29 cellular contexts compared by ENCODE assay signal in genomic region chr1:168583571-168583970, GRCh38. TPM values are rescaled to one million over a fixed set of nuclear protein-coding genes. Genes with fewer than 3 reads are reported as not detected.
A peak's percentile ranks its signal among the peaks of the same experiment; 100 is the strongest.
DNase-seq lines count a peak whose midpoint lies in the region; ATAC-seq and TF ChIP-seq lines count a peak whose summit lies in the region.
"Had no signal": no experiment of that assay in that cellular context is flagged by ENCODE, and none has a peak within 500 bp of the region (broad histone marks: within the 10 kb centered on the region; RNA-seq: fewer than 3 reads in every experiment).

No MANE protein-coding gene starts in this region.

- TF ChIP-seq POLR2A in sigmoid colon (IDR thresholded peaks at IDR 0.05): no peak

- H2BK120ac ChIP-seq in trophoblast cell (ENCODE audit: insufficient read depth, low read length, poor library complexity): no peak overlapping the region

- H3K27ac ChIP-seq in mammary epithelial cell (ENCODE audit: insufficient read depth, low read depth, low read length) (no peak overlapping the region), trophoblast cell (ENCODE audit: low read depth, low read length) (no peak overlapping the region), sigmoid colon (no peak overlapping the region)
- H3K27ac ChIP-seq: adrenal gland, cardiac muscle cell, coronary artery, left lung, PC-9, right lobe of liver, tibial artery had no signal

- no peaks in the 10 kb centered on the region for H4K20me1 ChIP-seq in mammary epithelial cell (ENCODE audit: insufficient read depth, low read length)

- TF ChIP-seq EP300 in Ishikawa (IDR thresholded peaks at IDR 0.05; ENCODE audit: borderline replicate concordance) (peak; percentile 76), sigmoid colon (IDR thresholded peaks at IDR 0.05) (no peak)

- no peak overlapping the region for H3K14ac ChIP-seq in trophoblast cell (ENCODE audit: low read length)

- WGBS in mammary epithelial cell (ENCODE audit: low coverage, missing lambda C conversion rate): 62% methylated on average over 6 of the region's 6 CpGs
- no CpG with 5 or more reads among the region's 6 CpGs for WGBS in trophoblast cell (ENCODE audit: extremely low coverage, insufficient coverage, insufficient read length)
- WGBS in sigmoid colon, 2 donors: 83 to 94% methylated on average over 6 of the region's 6 CpGs

- intact Hi-C loops in mammary epithelial cell (cut with micrococcal nuclease): no loop called here
- intact Hi-C loops in sigmoid colon (cut with DNase I): no loop called here

- no TSS peak for BruUV-seq in mammary epithelial cell (replicated peaks; lab: Mats Ljungman, UMichigan)

- H4K91ac ChIP-seq in trophoblast cell (ENCODE audit: low read depth, low read length): no peak overlapping the region

- TF ChIP-seq RAD21 in Ishikawa (IDR thresholded peaks at IDR 0.05; ENCODE audit: low read depth): no peak

- H3K4me1 ChIP-seq in mammary epithelial cell (ENCODE audit: insufficient read depth, low read length): peaks cover 8% of the 10 kb centered on the region
- H3K4me1 ChIP-seq in trophoblast cell (ENCODE audit: control insufficient read depth in 1 of 2, insufficient read depth in 2 of 2, low read length in 2 of 2): no peaks in the 10 kb centered on the region
- peaks cover 0 to 34% (median 19%) of the 10 kb centered on the region in 4 donors for H3K4me1 ChIP-seq in sigmoid colon
- H3K4me1 ChIP-seq: adrenal gland, left lung, right lobe of liver had no signal

- H2BK12ac ChIP-seq in trophoblast cell (ENCODE audit: low read length): no peak overlapping the region

- dilution Hi-C loops in mammary epithelial cell (cut with HindIII; ENCODE audit: low sequenced_read_pairs): no loop called here

- in situ Hi-C loops in mammary epithelial cell (cut with MboI; ENCODE audit: low sequenced_read_pairs in 2 of 2): loop anchor here in 1 of 2 donors (10.0 kb wide), 1 partner anchor 139 kb away; no protein-coding TSS in a partner anchor

- H4K12ac ChIP-seq in trophoblast cell (ENCODE audit: low read depth, low read length): no peak overlapping the region

- no peak overlapping the region for H3K23ac ChIP-seq in trophoblast cell (ENCODE audit: low read length)

- no peak for TF ChIP-seq CTCF in mammary epithelial cell (conservative IDR thresholded peaks at IDR 0.05 in 1 of 2, IDR thresholded peaks at IDR 0.05 in 1 of 2; ENCODE audit: extremely low read depth in 1 of 2, insufficient read depth in 1 of 2, low read depth in 1 of 2, low read length in 2 of 2)
- no peak for TF ChIP-seq CTCF in sigmoid colon (IDR thresholded peaks at IDR 0.05)

- H3K36me3 ChIP-seq in mammary epithelial cell (ENCODE audit: insufficient read depth, low read length) (no peaks in the 10 kb centered on the region), trophoblast cell (ENCODE audit: control insufficient read depth in 1 of 2, insufficient read depth in 2 of 2, low read length in 2 of 2) (no peaks in the 10 kb centered on the region), sigmoid colon (no peaks in the 10 kb centered on the region)
- H3K36me3 ChIP-seq: adrenal gland, cardiac muscle cell, left lung, right lobe of liver, tibial artery had no signal

- no peaks in the 10 kb centered on the region for H3K79me1 ChIP-seq in trophoblast cell (ENCODE audit: low read length)

- H3K4ac ChIP-seq in trophoblast cell (ENCODE audit: low read depth, low read length): no peak overlapping the region

- H3K9me3 ChIP-seq in mammary epithelial cell (replicated peaks; ENCODE audit: insufficient read depth, low read length): no peaks in the 10 kb centered on the region
- H3K9me3 ChIP-seq in trophoblast cell (ENCODE audit: insufficient read depth, low read depth, low read length): no peaks in the 10 kb centered on the region
- H3K9me3 ChIP-seq in sigmoid colon: no peaks in the 10 kb centered on the region
- H3K9me3 ChIP-seq: adrenal gland, left lung, right lobe of liver, tibial artery had no signal

- H3K27me3 ChIP-seq in mammary epithelial cell (ENCODE audit: insufficient read depth, low read length) (no peaks in the 10 kb centered on the region), trophoblast cell (ENCODE audit: insufficient read depth, low read length) (no peaks in the 10 kb centered on the region), sigmoid colon (no peaks in the 10 kb centered on the region)
- H3K27me3 ChIP-seq: adrenal gland, cardiac muscle cell, left lung, right lobe of liver, tibial artery had no signal

- H3K4me3 ChIP-seq in mammary epithelial cell (replicated peaks in 1 of 3; ENCODE audit: insufficient read depth in 1 of 3, low read depth in 2 of 3, low read length in 3 of 3): no peak overlapping the region
- H3K4me3 ChIP-seq in trophoblast cell (ENCODE audit: low read depth, low read length): no peak overlapping the region
- no peak overlapping the region for H3K4me3 ChIP-seq in sigmoid colon
- H3K4me3 ChIP-seq: adrenal gland, cardiac muscle cell, coronary artery, left lung, PC-9, right lobe of liver, tibial artery had no signal

- no peak overlapping the region for H3K9ac ChIP-seq in mammary epithelial cell (ENCODE audit: insufficient read depth, low read length)
- no peak overlapping the region for H3K9ac ChIP-seq in trophoblast cell (ENCODE audit: low read length)

- CTCF ChIA-PET in mammary epithelial cell (lab: Charles Lee; ENCODE audit: low non-redundant PET): no interaction called here

- ATAC-seq in GM21528 (IDR thresholded peaks at IDR 0.05; ENCODE audit: low FRiP score, unreplicated experiment) (no peak), HG03045 (IDR thresholded peaks at IDR 0.05; ENCODE audit: unreplicated experiment) (no peak)
- ATAC-seq: activated CD4-positive, alpha-beta T cell treated with anti-CD3 and anti-CD28 coated beads for 36 hours; activated CD8-positive, alpha-beta T cell treated with anti-CD3 and anti-CD28 coated beads, Interleukin-2, amount 10 ng/mL, durations not matched to agents 7 days and 5 days; activated T-helper 17 cell treated with anti-CD3 and anti-CD28 coated beads, Interleukin-2, amount 50 U/mL, for 72 hours; left lung; right lobe of liver; Right ventricle myocardium inferior had no signal

- H3K79me2 ChIP-seq in mammary epithelial cell (ENCODE audit: insufficient read depth, low read length): no peaks in the 10 kb centered on the region
- H3K79me2 ChIP-seq in trophoblast cell (ENCODE audit: control insufficient read depth, insufficient read depth, low read length, poor library complexity): no peaks in the 10 kb centered on the region

- no peak overlapping the region for H2BK5ac ChIP-seq in trophoblast cell (ENCODE audit: low read depth, low read length, poor library complexity)

- no peak overlapping the region for H4K8ac ChIP-seq in trophoblast cell (ENCODE audit: low read depth, low read length)

- H2AFZ ChIP-seq in mammary epithelial cell (ENCODE audit: low read depth, low read length) (no peak overlapping the region), trophoblast cell (ENCODE audit: insufficient read depth, low read length, poor library complexity) (no peak overlapping the region)
- H2AFZ ChIP-seq: PC-9 had no signal

- peak; percentile 53 for DNase-seq in mammary epithelial cell
- peak; percentile 59 for DNase-seq in islet precursor cell
- peak; percentile 38 to 47 for DNase-seq in trophoblast cell
- DNase-seq in sigmoid colon: no peak
- DNase-seq in NCI-H187 (lab: John Stamatoyannopoulos, UW): no peak
- DNase-seq: activated CD4-positive, alpha-beta T cell treated with anti-CD3 and anti-CD28 coated beads for 36 hours; activated CD8-positive, alpha-beta T cell treated with anti-CD3 and anti-CD28 coated beads, Interleukin-2, amount 10 ng/mL, durations not matched to agents 7 days and 5 days; activated naive CD4-positive, alpha-beta T cell treated with anti-CD3 and anti-CD28 coated beads, Interleukin-2, amount 10 ng/mL, durations not matched to agents 7 days and 5 days; adrenal gland; CD4-positive, alpha-beta T cell; effector CD8-positive, alpha-beta T cell; GOT3; left lung; NCI-H1092; NCI-H187 treated with DMSO at 0.1 percent for 48 hours; NCI-H524 treated with DMSO at 0.1 percent for 48 hours; NK-92 treated with Interleukin-12 subunit alpha and Interleukin-12 subunit beta, amount 100 ng/mL, for 24 hours; PC-9; right lobe of liver; stimulated activated CD4-positive, alpha-beta T cell treated with anti-CD3 and anti-CD28 coated beads, Interleukin-4, amount 100 ng/mL, for 1 hour; tibial artery had no signal

- H3K4me2 ChIP-seq in mammary epithelial cell (ENCODE audit: insufficient read depth, low read depth, low read length) (no peak overlapping the region), trophoblast cell (ENCODE audit: low read length) (no peak overlapping the region)
- H3K4me2 ChIP-seq: PC-9 had no signal

- H3K18ac ChIP-seq in trophoblast cell (ENCODE audit: low read length): no peak overlapping the region

- H2AK5ac ChIP-seq in trophoblast cell (ENCODE audit: low read length): no peak overlapping the region

TF ChIP-seq in Ishikawa, 13 proteins besides CTCF, POLR2A, EP300 and RAD21 (continues in another document):
- TF ChIP-seq USF1 (IDR thresholded peaks at IDR 0.05) (peak; percentile 77), TEAD4 (IDR thresholded peaks at IDR 0.05) (peak; percentile 84), FOXM1 (IDR thresholded peaks at IDR 0.05; ENCODE audit: borderline replicate concordance, low read depth) (no peak), EGR1 (IDR thresholded peaks at IDR 0.05) (no peak), TAF1 (IDR thresholded peaks at IDR 0.05; ENCODE audit: low read depth) (no peak), CEBPB (IDR thresholded peaks at IDR 0.05) (peak; percentile 59), ZBTB7A (IDR thresholded peaks at IDR 0.05; ENCODE audit: low read depth) (no peak)

RNA-seq across cellular contexts. Expression of gene XCL1, which starts 7.2 kb away (rescaled TPM):
- total RNA-seq in mammary epithelial cell (not detected), sigmoid colon (under 1 TPM in 2 of 4 donors, not detected in 2; 0.33 to 0.83 TPM)
- polyA plus RNA-seq in mammary epithelial cell (not detected), sigmoid colon (under 1 TPM in 1 of 3 donors, not detected in 2; 0.50 TPM)
- polyA minus RNA-seq in mammary epithelial cell: not detected
- 0.04 and 0.11 TPM in 2 replicates for polyA plus RNA-seq in trophoblast cell (2013)
- total RNA-seq: PC-9 had no signal

RNA-seq across cellular contexts. Expression of gene XCL2, which starts 39.8 kb away (rescaled TPM):
- total RNA-seq in mammary epithelial cell: not detected
- polyA plus RNA-seq in mammary epithelial cell: not detected
- not detected for polyA minus RNA-seq in mammary epithelial cell
- not detected in 2 replicates for polyA plus RNA-seq in trophoblast cell (2013)
- 1 to 10 TPM in 1 of 4 donors, not detected in 3; 1.9 TPM for total RNA-seq in sigmoid colon
- 1 to 10 TPM in 1 of 3 donors, not detected in 2; 1.4 TPM for polyA plus RNA-seq in sigmoid colon
- total RNA-seq: activated T-helper 17 cell treated with anti-CD3 and anti-CD28 coated beads, Interleukin-2, amount 50 U/mL, for 72 hours; cardiac muscle cell; CD4-positive, alpha-beta T cell; PC-9; Right ventricle myocardium inferior had no signal
- polyA plus RNA-seq: esophagus had no signal

Comparison
In these comparisons a context has a peak if more than half of its experiments do, and no peak if none do; other contexts are left out.
1. DNase-seq: peak in mammary epithelial cell (single experiment), islet precursor cell (single experiment) and trophoblast cell (2 of 2); none in sigmoid colon (single experiment) and NCI-H187 (0 of 2).